Comparison of ENCODE assay signal across 20 cellular contexts in the genomic region with DNA sequence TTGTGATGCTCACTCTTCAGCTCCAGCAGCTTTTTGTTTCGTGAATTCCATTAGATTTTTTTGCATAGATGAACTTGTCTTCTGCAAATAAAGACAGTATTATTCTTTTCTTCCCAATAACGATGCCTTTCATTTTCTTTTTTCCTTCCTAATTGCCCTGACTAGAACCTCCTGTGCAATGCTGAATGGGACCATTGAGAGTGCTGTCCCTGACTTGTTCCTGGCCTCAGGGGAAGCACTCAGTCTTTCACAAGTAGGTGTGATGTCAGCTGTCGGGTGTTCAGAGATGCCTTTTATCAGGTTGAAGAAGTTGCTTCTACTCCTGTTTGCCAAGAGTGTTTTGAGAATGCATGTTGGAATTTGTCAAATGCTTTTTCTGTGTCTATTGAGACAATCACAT.
A peak's percentile ranks its signal among the peaks of the same experiment; 100 is the strongest.
DNase-seq lines count a peak whose midpoint lies in the region; ATAC-seq and TF ChIP-seq lines count a peak whose summit lies in the region.
"Had no signal": no experiment of that assay in that cellular context is flagged by ENCODE, and none has a peak within 500 bp of the region (broad histone marks: within the 10 kb centered on the region; RNA-seq: fewer than 3 reads in every experiment).

No MANE protein-coding gene starts in this region.

- no peak overlapping the region for H3K23ac ChIP-seq in mesendoderm (ENCODE audit: low read length)

- no peaks in the 10 kb centered on the region for H3K79me2 ChIP-seq in mesendoderm (ENCODE audit: control insufficient read depth, insufficient read depth, low read length)

- H3K79me1 ChIP-seq in mesendoderm (ENCODE audit: low read length), result no peaks in the 10 kb centered on the region

- H3K4me1 ChIP-seq in Caco-2 (peaks cover 54% of the 10 kb centered on the region), breast epithelium (no peaks in the 10 kb centered on the region), mesendoderm (ENCODE audit: control insufficient read depth, low read depth, low read length) (peaks cover 11% of the 10 kb centered on the region), colonic mucosa (peaks cover 7% of the 10 kb centered on the region)

- no peak overlapping the region for H4K8ac ChIP-seq in mesendoderm (ENCODE audit: low read depth, low read length)

- no peak overlapping the region for H3K9ac ChIP-seq in mesendoderm (ENCODE audit: low read length)
- H3K9ac ChIP-seq in colonic mucosa (ENCODE audit: low read depth in 2 of 2, low read length in 2 of 2), result no peak overlapping the region
- H3K9ac ChIP-seq: KMS-11 had no signal

- BruUV-seq in Caco-2 (replicated peaks; lab: Mats Ljungman, UMichigan), result no TSS peak

- H3K27ac ChIP-seq in breast epithelium, result peak overlapping the region; percentile 68 to 87
- H3K27ac ChIP-seq in mesendoderm (ENCODE audit: low read depth, low read length), result no peak overlapping the region
- no peak overlapping the region for H3K27ac ChIP-seq in colonic mucosa
- H3K27ac ChIP-seq: gastrocnemius medialis, KMS-11 had no signal

- no peaks in the 10 kb centered on the region for H3K36me3 ChIP-seq in Caco-2 (ENCODE audit: control insufficient read depth, insufficient read depth, low read length)
- no peaks in the 10 kb centered on the region for H3K36me3 ChIP-seq in breast epithelium
- H3K36me3 ChIP-seq in mesendoderm (ENCODE audit: control insufficient read depth, insufficient read depth, low read length), result no peaks in the 10 kb centered on the region
- no peaks in the 10 kb centered on the region for H3K36me3 ChIP-seq in colonic mucosa
- H3K36me3 ChIP-seq: gastrocnemius medialis had no signal

- H3K27ac Mint-ChIP-seq in Caco-2 (ENCODE audit: unreplicated experiment), result peak overlapping the region; percentile 34
- H3K27ac Mint-ChIP-seq: activated naive CD8-positive, alpha-beta T cell treated with anti-CD3 and anti-CD28 coated beads for 36 hours; CD14-positive monocyte had no signal

- DNase-seq in Caco-2, result peak in 1 of 2 experiments; percentile 26
- DNase-seq in NCI-H1048 (lab: John Stamatoyannopoulos, UW), result peak; percentile 31
- peak in 1 of 2 donors; percentile 91 for DNase-seq in breast epithelium (ENCODE audit: low spot score in 2 of 2)
- peak; percentile 94 for DNase-seq in mesendoderm
- no peak for DNase-seq in NCI-H146 treated with DMSO at 0.1 percent for 48 hours (lab: John Stamatoyannopoulos, UW; ENCODE audit: unreplicated experiment)
- no peak for DNase-seq in colonic mucosa
- DNase-seq: ACHN; activated CD8-positive, alpha-beta memory T cell treated with anti-CD3 and anti-CD28 coated beads for 24 hours; activated naive CD8-positive, alpha-beta T cell treated with anti-CD3 and anti-CD28 coated beads for 36 hours; cortex of kidney; DMS153; gastrocnemius medialis; left colon; NCI-H774 had no signal

- WGBS in mesendoderm (ENCODE audit: extremely low coverage, insufficient coverage, low lambda C conversion rate), result no CpG with 5 or more reads among the region's 3 CpGs

- peaks cover 24% of the 10 kb centered on the region for H3K9me3 Mint-ChIP-seq in Caco-2 (ENCODE audit: unreplicated experiment)

- no peak overlapping the region for H2BK15ac ChIP-seq in mesendoderm (replicated peaks; ENCODE audit: low read depth)

- H3K9me3 ChIP-seq in Caco-2 (no peaks in the 10 kb centered on the region), breast epithelium (no peaks in the 10 kb centered on the region), colonic mucosa (no peaks in the 10 kb centered on the region)
- H3K9me3 ChIP-seq: gastrocnemius medialis had no signal

- no peak for TF ChIP-seq POLR2A in breast epithelium (IDR thresholded peaks at IDR 0.05)

- no peak overlapping the region for H2BK120ac ChIP-seq in mesendoderm (ENCODE audit: low read depth, low read length)

- H3K56ac ChIP-seq in mesendoderm (ENCODE audit: low read length), result no peak overlapping the region

- CTCF ChIA-PET in Caco-2 (lab: Charles Lee), result no interaction called here

- H3K18ac ChIP-seq in mesendoderm (ENCODE audit: low read length), result no peak overlapping the region

- H3K27me3 ChIP-seq in Caco-2 (replicated peaks; ENCODE audit: control insufficient read depth, insufficient read depth, low read length), result no peaks in the 10 kb centered on the region
- no peaks in the 10 kb centered on the region for H3K27me3 ChIP-seq in breast epithelium
- no peaks in the 10 kb centered on the region for H3K27me3 ChIP-seq in mesendoderm (ENCODE audit: insufficient read depth, low read length, poor library complexity)
- no peaks in the 10 kb centered on the region for H3K27me3 ChIP-seq in colonic mucosa
- H3K27me3 ChIP-seq: gastrocnemius medialis had no signal

- no peak overlapping the region for H3K4ac ChIP-seq in mesendoderm (ENCODE audit: low read depth, low read length)

- peaks cover 10% of the 10 kb centered on the region for H3K36me3 Mint-ChIP-seq in Caco-2 (ENCODE audit: insufficient read depth, unreplicated experiment)
- H3K36me3 Mint-ChIP-seq: activated naive CD8-positive, alpha-beta T cell treated with anti-CD3 and anti-CD28 coated beads for 36 hours; CD14-positive monocyte had no signal

- POLR2A ChIA-PET in Caco-2 (lab: Charles Lee), result no interaction called here

- H3K4me3 Mint-ChIP-seq in Caco-2 (ENCODE audit: unreplicated experiment), result no peak overlapping the region
- H3K4me3 Mint-ChIP-seq: activated naive CD8-positive, alpha-beta T cell treated with anti-CD3 and anti-CD28 coated beads for 36 hours had no signal

- no peaks in the 10 kb centered on the region for H3K27me3 Mint-ChIP-seq in Caco-2 (ENCODE audit: insufficient read depth, unreplicated experiment)

- peaks cover 34% of the 10 kb centered on the region for H3K4me1 Mint-ChIP-seq in Caco-2 (ENCODE audit: low read depth, unreplicated experiment)
- H3K4me1 Mint-ChIP-seq: CD14-positive monocyte had no signal

- no peak overlapping the region for H2AK5ac ChIP-seq in mesendoderm (ENCODE audit: low read length)

- intact Hi-C loops in Caco-2 (cut with micrococcal nuclease; ENCODE audit: unreplicated experiment), result loop anchor here (5.0 kb wide), 1 partner anchor 58 kb away; no protein-coding TSS in a partner anchor
- intact Hi-C loops in breast epithelium (cut with DNase I; ENCODE audit: low total_unique reads), result no loop called here
- intact Hi-C loops in colonic mucosa (cut with DNase I), result no loop called here

- TF ChIP-seq CTCF in Caco-2 (IDR thresholded peaks at IDR 0.05; ENCODE audit: insufficient read depth in 1 of 2, low read depth in 1 of 2, low read length in 1 of 2, severe bottlenecking in 1 of 2, unreplicated experiment in 1 of 2) (no peak), breast epithelium (IDR thresholded peaks at IDR 0.05) (peak in 1 of 3 donors; percentile 53), colonic mucosa (IDR thresholded peaks at IDR 0.05) (no peak)

- no peak overlapping the region for H3K4me2 ChIP-seq in mesendoderm (ENCODE audit: low read length)
- H3K4me2 ChIP-seq: KMS-11 had no signal

- H3K4me3 ChIP-seq in Caco-2 (ENCODE audit: low read depth, low read length) (no peak overlapping the region), breast epithelium (no peak overlapping the region), mesendoderm (ENCODE audit: low read length) (no peak overlapping the region), colonic mucosa (no peak overlapping the region)
- H3K4me3 ChIP-seq: gastrocnemius medialis had no signal

- ATAC-seq in HG02885 (IDR thresholded peaks at IDR 0.05; ENCODE audit: poor library complexity, unreplicated experiment) (no peak), HG03108 (IDR thresholded peaks at IDR 0.05; ENCODE audit: unreplicated experiment) (no peak)
- ATAC-seq: activated CD4-positive, CD25-positive, alpha-beta regulatory T cell treated with anti-CD3 and anti-CD28 coated beads, Interleukin-2, amount 50 U/mL, for 24 hours; gastrocnemius medialis; left colon; SK-N-SH treated with all-trans-retinoic acid at 6 μM for 48 hours had no signal

- H4K5ac ChIP-seq in mesendoderm (ENCODE audit: low read length), result no peak overlapping the region

- H2BK5ac ChIP-seq in mesendoderm (ENCODE audit: low read length), result no peak overlapping the region

Comparison
In these comparisons a context has a peak if more than half of its experiments do, and no peak if none do; other contexts are left out.
1. DNase-seq: peak in NCI-H1048 (single experiment) and mesendoderm (single experiment); none in NCI-H146 treated with DMSO at 0.1 percent for 48 hours (single experiment) and colonic mucosa (single experiment).
2. H3K27ac ChIP-seq: peak in breast epithelium (2 of 2); none in mesendoderm (single experiment) and colonic mucosa (single experiment).